8 cellular contexts compared by ENCODE assay signal in genomic region chr22:37953062-37953436, GRCh38. TPM values are rescaled to one million over a fixed set of nuclear protein-coding genes. Genes with fewer than 3 reads are reported as not detected.
DNase-seq lines count a peak whose midpoint lies in the region; ATAC-seq and TF ChIP-seq lines count a peak whose summit lies in the region.

No MANE protein-coding gene starts in this region.

- H3K27ac Mint-ChIP-seq in CD14-positive monocyte = peak overlapping the region in 6 of 7 donors; percentile 32 to 99 (median 83)

- H3K4me3 Mint-ChIP-seq in CD14-positive monocyte = peak overlapping the region; percentile 94 to 100

- peaks cover 18 to 19% of the 10 kb centered on the region in 2 donors for H3K36me3 Mint-ChIP-seq in CD14-positive monocyte

- peaks cover 18 to 24% (median 21%) of the 10 kb centered on the region in 3 donors for H3K27me3 Mint-ChIP-seq in CD14-positive monocyte (ENCODE audit: low read depth in 3 of 3)

- peak overlapping the region; percentile 100 for H3K4me3 ChIP-seq in HAP-1
- peak overlapping the region; percentile 94 for H3K4me3 ChIP-seq in WI38 (ENCODE audit: low read depth, low read length)
- peak overlapping the region; percentile 52 to 98 (median 84) for H3K4me3 ChIP-seq in heart right ventricle
- peak overlapping the region; percentile 96 for H3K4me3 ChIP-seq in skeletal muscle cell (ENCODE audit: low read depth, low read length)

- H3K36me3 ChIP-seq in HAP-1 (replicated peaks) (peaks cover 22% of the 10 kb centered on the region), heart right ventricle (peaks cover 0 to 19% (median 12%) of the 10 kb centered on the region in 9 donors)

- peaks cover 26% of the 10 kb centered on the region for H3K4me1 Mint-ChIP-seq in CD14-positive monocyte

- peak; percentile 35 to 70 (median 68) for ATAC-seq in heart right ventricle

- intact Hi-C loops in CD14-positive monocyte (cut with micrococcal nuclease) = loop anchor here (5.0 to 10.0 kb wide), 2 partner anchors 46 to 372 kb away; partner anchors contain the start of gene MICALL1 (in 1 of the 2)
- intact Hi-C loops in heart right ventricle (cut with DNase I) = loop anchor here in 1 of 10 donors (10.0 kb wide), 1 partner anchor 48 kb away; the partner anchor contains the start of gene MICALL1

- DNase-seq in CD14-positive monocyte (ENCODE audit: low spot score) (no peak), HAP-1 (ENCODE audit: low spot score in 2 of 2) (no peak), heart right ventricle (peak in 1 of 2 donors; percentile 18), skeletal muscle cell (ENCODE audit: low read depth) (no peak), EL (no peak), 8988T (no peak), NCI-H526 treated with DMSO at 0.1 percent for 48 hours (lab: John Stamatoyannopoulos, UW) (no peak)

- H3K4me1 ChIP-seq in HAP-1 (peaks cover 5% of the 10 kb centered on the region), heart right ventricle (peaks cover 11 to 31% (median 25%) of the 10 kb centered on the region in 9 donors)

- no peak for TF ChIP-seq CTCF in CD14-positive monocyte (IDR thresholded peaks at IDR 0.05)
- TF ChIP-seq CTCF in WI38 (IDR thresholded peaks at IDR 0.05; ENCODE audit: low read depth, low read length) = no peak
- TF ChIP-seq CTCF in heart right ventricle (IDR thresholded peaks at IDR 0.05) = no peak

- in situ Hi-C loops in HAP-1 (cut with MboI; ENCODE audit: low sequenced_read_pairs) = loop anchor here (10.0 kb wide), 1 partner anchor 138 kb away; no protein-coding TSS in a partner anchor

- peak overlapping the region in 6 of 10 donors; percentile 57 to 92 (median 81) for H3K27ac ChIP-seq in heart right ventricle

- no peaks in the 10 kb centered on the region for H3K9me3 ChIP-seq in HAP-1
- H3K9me3 ChIP-seq in heart right ventricle = no peaks in the 10 kb centered on the region

- WGBS in heart right ventricle, 2 donors = 1% methylated on average over 13 of the region's 13 CpGs

- no peaks in the 10 kb centered on the region for H3K27me3 ChIP-seq in HAP-1 (ENCODE audit: low read depth)
- peaks cover 0 to 16% (median 0%) of the 10 kb centered on the region in 7 donors for H3K27me3 ChIP-seq in heart right ventricle

- peaks cover 0 to 2% (median 0%) of the 10 kb centered on the region in 7 donors for H3K9me3 Mint-ChIP-seq in CD14-positive monocyte

RNA-seq across cellular contexts. Expression of gene C22orf23, which starts 0.4 kb away (rescaled TPM):
- polyA plus RNA-seq in CD14-positive monocyte (not detected), heart right ventricle (under 1 TPM; 0.22 to 0.25 TPM)
- 1 to 10 TPM in 2 of 10 donors, under 1 TPM in 8; 0.17 to 1.1 (median 0.55) TPM for total RNA-seq in heart right ventricle

RNA-seq across cellular contexts. Expression of gene POLR2F, which starts 0.5 kb away (rescaled TPM):
- 100 to 1,000 TPM; 143 to 182 TPM for polyA plus RNA-seq in CD14-positive monocyte
- 10 to 100 TPM; 62.4 to 95.7 (median 76.6) TPM for total RNA-seq in heart right ventricle
- polyA plus RNA-seq in heart right ventricle = 100 to 1,000 TPM; 150 to 200 TPM

RNA-seq across cellular contexts. Expression of gene SOX10, which starts 31.3 kb away (rescaled TPM):
- polyA plus RNA-seq in CD14-positive monocyte (not detected), heart right ventricle (1 to 10 TPM; 1.8 to 3.8 TPM)
- 1 to 10 TPM in 5 of 10 donors, under 1 TPM in 5; 0.11 to 3.2 (median 0.78) TPM for total RNA-seq in heart right ventricle

RNA-seq across cellular contexts. Expression of gene MICALL1, which starts 47.0 kb away (rescaled TPM):
- polyA plus RNA-seq in CD14-positive monocyte (1 to 10 TPM in 1 of 2 donors, under 1 TPM in 1; 0.51 to 1.3 TPM), heart right ventricle (10 to 100 TPM in 1 of 2 donors, 1 to 10 TPM in 1; 9.3 to 10.3 TPM)
- 10 to 100 TPM; 13.0 to 26.9 (median 16.5) TPM for total RNA-seq in heart right ventricle
